ENCODE assay signal across 23 cellular contexts in the genomic region with DNA sequence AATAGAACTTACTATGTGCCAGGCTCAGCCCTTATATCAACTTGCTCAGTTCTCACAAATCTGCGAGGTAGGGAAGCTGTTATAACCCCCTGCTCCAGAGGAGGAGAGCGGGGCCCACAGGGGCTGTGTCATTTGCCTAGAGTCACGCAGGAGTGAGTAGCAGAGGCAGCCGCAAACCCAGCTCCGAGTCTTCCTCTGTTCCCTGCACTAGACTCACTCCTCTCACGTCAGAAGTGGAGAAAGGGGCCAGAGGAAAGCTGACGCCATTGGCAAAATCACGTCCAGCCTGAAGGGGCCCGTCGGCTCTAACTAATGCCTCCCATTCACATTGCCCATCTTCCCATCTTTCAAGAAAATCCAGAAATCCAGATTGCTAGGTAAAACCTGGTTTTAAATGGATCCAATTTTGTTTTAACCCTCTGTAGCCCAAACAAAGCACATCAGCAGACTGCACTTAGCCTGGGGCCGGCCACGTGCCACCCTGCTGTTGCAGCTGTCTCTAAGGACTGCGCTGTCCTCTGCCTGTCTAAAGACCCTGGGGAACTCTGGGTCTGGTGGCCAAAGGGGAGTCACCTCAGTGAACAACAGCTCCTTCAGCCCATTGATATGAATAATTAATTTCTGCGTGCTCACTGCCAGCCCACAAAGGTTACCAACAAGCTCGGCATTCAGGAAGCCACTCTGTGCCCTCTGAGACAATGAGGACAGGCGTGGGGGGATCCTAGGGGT. TPM values are rescaled to one million over a fixed set of nuclear protein-coding genes. Genes with fewer than 3 reads are reported as not detected.
A peak's percentile ranks its signal among the peaks of the same experiment; 100 is the strongest.
DNase-seq lines count a peak whose midpoint lies in the region; ATAC-seq, FAIRE-seq and TF ChIP-seq lines count a peak whose summit lies in the region.
"Had no signal": no experiment of that assay in that cellular context is flagged by ENCODE, and none has a peak within 500 bp of the region (broad histone marks: within the 10 kb centered on the region; RNA-seq: fewer than 3 reads in every experiment).

No MANE protein-coding gene starts in this region.

- H3K27ac ChIP-seq in endodermal cell (ENCODE audit: low read depth, low read length) = peak overlapping the region; percentile 49
- H3K27ac ChIP-seq: cardiac muscle cell, SK-N-MC had no signal

- H3K27me3 Mint-ChIP-seq in CD14-positive monocyte (ENCODE audit: low read depth in 3 of 3) (peaks cover 0 to 2% (median 2%) of the 10 kb centered on the region in 3 donors), endodermal cell (ENCODE audit: insufficient read depth) (no peaks in the 10 kb centered on the region)
- H3K27me3 Mint-ChIP-seq in activated naive CD8-positive, alpha-beta T cell treated with anti-CD3 and anti-CD28 coated beads for 36 hours = peaks cover 7% of the 10 kb centered on the region
- H3K27me3 Mint-ChIP-seq: activated naive CD8-positive, alpha-beta T cell treated with anti-CD3 and anti-CD28 coated beads, Interleukin-2, amount 50 U/mL, for 24 hours; stimulated activated naive CD8-positive, alpha-beta T cell treated with anti-CD3 and anti-CD28 coated beads, Interleukin-15, Interleukin-2, amounts not matched to agents 100 ng/mL and 50 ng/mL, for 24 hours had no signal

- FAIRE-seq in GM19239 (lab: Jason Lieb, UNC) = peak; percentile 76

- H3K27me3 ChIP-seq in endodermal cell (ENCODE audit: control insufficient read depth, insufficient read depth, low read length, poor library complexity, severe bottlenecking) = no peaks in the 10 kb centered on the region
- H3K27me3 ChIP-seq: cardiac muscle cell had no signal

- H3K4me1 ChIP-seq in endodermal cell (ENCODE audit: control insufficient read depth, insufficient read depth, low read length) = peaks cover 7% of the 10 kb centered on the region

- no peak overlapping the region for H3K4me3 ChIP-seq in endodermal cell (ENCODE audit: low read length)
- H3K4me3 ChIP-seq: cardiac muscle cell, mucosa of descending colon, SK-N-MC had no signal

- H3K9me3 Mint-ChIP-seq in CD14-positive monocyte (peaks cover 0 to 2% (median 0%) of the 10 kb centered on the region in 7 donors), endodermal cell (peaks cover 10% of the 10 kb centered on the region)
- no peaks in the 10 kb centered on the region for H3K9me3 Mint-ChIP-seq in activated naive CD8-positive, alpha-beta T cell treated with anti-CD3 and anti-CD28 coated beads for 36 hours
- H3K9me3 Mint-ChIP-seq: activated naive CD8-positive, alpha-beta T cell treated with anti-CD3 and anti-CD28 coated beads, Interleukin-2, amount 50 U/mL, for 24 hours; activated T-cell treated with anti-CD3 and anti-CD28 coated beads, Interleukin-2, amount 50 U/mL, for 4 hours; stimulated activated naive CD8-positive, alpha-beta T cell treated with anti-CD3 and anti-CD28 coated beads, Interleukin-15, Interleukin-2, amounts not matched to agents 100 ng/mL and 50 ng/mL, for 24 hours had no signal

- intact Hi-C loops in CD14-positive monocyte (cut with micrococcal nuclease) = no loop called here
- intact Hi-C loops in left cardiac atrium (cut with DNase I) = no loop called here

- H3K4me3 Mint-ChIP-seq in CD14-positive monocyte = no peak overlapping the region
- H3K4me3 Mint-ChIP-seq in endodermal cell = no peak overlapping the region
- no peak overlapping the region for H3K4me3 Mint-ChIP-seq in activated naive CD8-positive, alpha-beta T cell treated with anti-CD3 and anti-CD28 coated beads for 36 hours
- H3K4me3 Mint-ChIP-seq: activated naive CD8-positive, alpha-beta T cell treated with anti-CD3 and anti-CD28 coated beads, Interleukin-2, amount 50 U/mL, for 24 hours; activated T-cell treated with anti-CD3 and anti-CD28 coated beads, Interleukin-2, amount 50 U/mL, for 4 hours; stimulated activated naive CD8-positive, alpha-beta T cell treated with anti-CD3 and anti-CD28 coated beads, Interleukin-15, Interleukin-2, amounts not matched to agents 100 ng/mL and 50 ng/mL, for 24 hours had no signal

- H3K9me3 ChIP-seq in endodermal cell (ENCODE audit: control insufficient read depth, low read length) = no peaks in the 10 kb centered on the region
- H3K9me3 ChIP-seq: mucosa of descending colon had no signal

- no peaks in the 10 kb centered on the region for H3K36me3 ChIP-seq in endodermal cell (ENCODE audit: control insufficient read depth, insufficient read depth, low read length)
- H3K36me3 ChIP-seq: cardiac muscle cell had no signal

- ATAC-seq in HG03342 (IDR thresholded peaks at IDR 0.05; ENCODE audit: unreplicated experiment) (peak; percentile 65), HG03439 (IDR thresholded peaks at IDR 0.05; ENCODE audit: unreplicated experiment) (no peak), left cardiac atrium (no peak)
- ATAC-seq: activated naive CD8-positive, alpha-beta T cell treated with anti-CD3 and anti-CD28 coated beads, Interleukin-2, amount 50 U/mL, for 24 hours; activated T-cell treated with anti-CD3 and anti-CD28 coated beads, Interleukin-2, amount 50 U/mL, for 4 hours; mucosa of descending colon had no signal

- DNase-seq in CD14-positive monocyte (ENCODE audit: low spot score) (no peak), GM19239 (ENCODE audit: insufficient read length, low spot score) (no peak), endodermal cell (peak; percentile 56), left cardiac atrium (no peak), NCI-H345 treated with DMSO at 0.1 percent for 48 hours (lab: John Stamatoyannopoulos, UW; ENCODE audit: unreplicated experiment) (no peak)
- DNase-seq in activated naive CD8-positive, alpha-beta T cell treated with anti-CD3 and anti-CD28 coated beads for 36 hours = no peak
- DNase-seq: activated CD4-positive, alpha-beta T cell treated with anti-CD3 and anti-CD28 coated beads, Interleukin-2, amount 50 U/mL, for 48 hours; activated naive CD8-positive, alpha-beta T cell treated with anti-CD3 and anti-CD28 coated beads, Interleukin-2, amount 50 U/mL, for 24 hours; activated T-cell treated with anti-CD3 and anti-CD28 coated beads, Interleukin-2, amount 50 U/mL, for 4 hours; C1 segment of cervical spinal cord; DMS79; effector CD4-positive, alpha-beta T cell; hypothalamus; stimulated activated CD4-positive, alpha-beta T cell treated with anti-CD3 and anti-CD28 coated beads, Interleukin-12 subunit alpha, Interleukin-12 subunit beta, amount 100 ng/mL, for 4 hours had no signal

- TF ChIP-seq CTCF in CD14-positive monocyte (IDR thresholded peaks at IDR 0.05) (no peak), endodermal cell (conservative IDR thresholded peaks at IDR 0.05) (no peak)

- H3K4me1 Mint-ChIP-seq in CD14-positive monocyte (peaks cover 44% of the 10 kb centered on the region), endodermal cell (peaks cover 21% of the 10 kb centered on the region)
- H3K4me1 Mint-ChIP-seq in activated naive CD8-positive, alpha-beta T cell treated with anti-CD3 and anti-CD28 coated beads for 36 hours = no peaks in the 10 kb centered on the region

- WGBS in endodermal cell (ENCODE audit: insufficient coverage in 1 of 2, insufficient read length in 1 of 2), 2 experiments = 86 to 88% methylated on average over 13 to 16 of the region's 16 CpGs

- H3K27ac Mint-ChIP-seq in CD14-positive monocyte (peak overlapping the region in 4 of 7 donors; percentile 11 to 59 (median 30)), endodermal cell (no peak overlapping the region)
- H3K27ac Mint-ChIP-seq in activated naive CD8-positive, alpha-beta T cell treated with anti-CD3 and anti-CD28 coated beads for 36 hours = no peak overlapping the region
- H3K27ac Mint-ChIP-seq: activated naive CD8-positive, alpha-beta T cell treated with anti-CD3 and anti-CD28 coated beads, Interleukin-2, amount 50 U/mL, for 24 hours; progenitor cell of endocrine pancreas; stimulated activated naive CD8-positive, alpha-beta T cell treated with anti-CD3 and anti-CD28 coated beads, Interleukin-15, Interleukin-2, amounts not matched to agents 100 ng/mL and 50 ng/mL, for 24 hours had no signal

- H3K36me3 Mint-ChIP-seq in CD14-positive monocyte (peaks cover 5 to 26% of the 10 kb centered on the region in 2 donors), endodermal cell (ENCODE audit: low read depth) (no peaks in the 10 kb centered on the region)
- no peaks in the 10 kb centered on the region for H3K36me3 Mint-ChIP-seq in activated naive CD8-positive, alpha-beta T cell treated with anti-CD3 and anti-CD28 coated beads for 36 hours

- H3K9ac ChIP-seq in endodermal cell (ENCODE audit: extremely low read depth, low read length, poor library complexity, severe bottlenecking) = no peak overlapping the region

RNA-seq across cellular contexts. Expression of gene ABR, which starts 36.6 kb away (rescaled TPM):
- 10 to 100 TPM; 19.8 to 26.0 TPM for polyA plus RNA-seq in CD14-positive monocyte
- total RNA-seq in endodermal cell (10 to 100 TPM; 51.1 to 58.7 TPM), left cardiac atrium (100 to 1,000 TPM; 118 to 132 TPM)
- polyA plus RNA-seq in endodermal cell (2013, experiment 1 of 2) = 52.8 TPM
- 56.2 TPM for polyA plus RNA-seq in endodermal cell (2013, experiment 2 of 2)
- 10 to 100 TPM; 31.6 to 35.1 TPM for total RNA-seq in activated naive CD8-positive, alpha-beta T cell treated with anti-CD3 and anti-CD28 coated beads for 36 hours

RNA-seq across cellular contexts. Expression of gene BHLHA9, which starts 53.9 kb away (rescaled TPM):
- polyA plus RNA-seq in CD14-positive monocyte = not detected
- total RNA-seq in endodermal cell (under 1 TPM in 1 of 2 donors, not detected in 1; 0.62 TPM), left cardiac atrium (not detected)
- polyA plus RNA-seq in endodermal cell (2013, experiment 1 of 2) = not detected
- not detected for polyA plus RNA-seq in endodermal cell (2013, experiment 2 of 2)
- not detected for total RNA-seq in activated naive CD8-positive, alpha-beta T cell treated with anti-CD3 and anti-CD28 coated beads for 36 hours
- total RNA-seq: A172; activated T-cell treated with anti-CD3 and anti-CD28 coated beads, Interleukin-2, amount 50 U/mL, for 4 hours; mucosa of descending colon; progenitor cell of endocrine pancreas; ureter had no signal
- polyA plus RNA-seq: cardiac muscle cell had no signal

Comparison
In these comparisons a context has a peak if more than half of its experiments do, and no peak if none do; other contexts are left out.
1. H3K27ac Mint-ChIP-seq: peak in CD14-positive monocyte (4 of 7); none in endodermal cell (single experiment) and activated naive CD8-positive, alpha-beta T cell treated with anti-CD3 and anti-CD28 coated beads for 36 hours (single experiment).